In the genomic region with DNA sequence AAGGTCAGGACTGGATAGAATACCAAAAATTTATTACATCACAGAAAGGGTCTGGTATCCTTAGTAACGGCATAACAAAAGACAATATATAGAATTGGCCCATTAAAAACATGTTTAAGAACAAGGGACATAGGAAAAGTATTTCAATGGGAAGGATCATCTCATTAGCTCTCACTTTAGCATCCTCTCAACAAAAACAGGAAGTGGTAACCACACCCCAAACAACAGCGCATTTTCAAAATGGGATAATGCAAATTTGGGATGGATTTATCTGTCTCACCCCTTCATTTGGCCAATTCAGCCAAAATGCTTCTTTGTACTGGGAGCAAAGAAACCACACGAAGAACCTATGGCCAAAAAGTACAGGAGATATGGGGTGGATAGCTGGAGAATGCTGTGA, we compare ENCODE assay signal across 3 cellular contexts.
TF ChIP-seq lines count a peak whose summit lies in the region.

No MANE protein-coding gene starts in this region.

TF ChIP-seq in GM12891, 5 proteins besides CTCF, POLR2A, EP300 and RAD21:
- TF ChIP-seq SPI1 (IDR thresholded peaks at IDR 0.05; ENCODE audit: low read depth, low read length) (peak; percentile 45; the same call in 1 of the 2 replicates), PAX5 (IDR thresholded peaks at IDR 0.05; ENCODE audit: insufficient read depth, low read length, severe bottlenecking) (no peak)

TF ChIP-seq in GM12878, 131 proteins besides CTCF, POLR2A, EP300 and RAD21:
- TF ChIP-seq EZH2 (IDR thresholded peaks at IDR 0.05; ENCODE audit: borderline replicate concordance, control insufficient read depth, low read depth, low read length), result no peak
- TF ChIP-seq KAT2A (conservative IDR thresholded peaks at IDR 0.05; ENCODE audit: control insufficient read depth, low read depth, low read length), result no peak
- no peak for TF ChIP-seq PML (IDR thresholded peaks at IDR 0.05; ENCODE audit: low read length)
- TF ChIP-seq TBL1XR1 (IDR thresholded peaks at IDR 0.05; ENCODE audit: low read depth, low read length), result no peak
- TF ChIP-seq MYB (IDR thresholded peaks at IDR 0.05; ENCODE audit: borderline replicate concordance, low read depth, low read length), result no peak
- TF ChIP-seq ZNF207 (IDR thresholded peaks at IDR 0.05; ENCODE audit: borderline replicate concordance), result no peak
- TF ChIP-seq SPI1 (IDR thresholded peaks at IDR 0.05; ENCODE audit: borderline replicate concordance, insufficient read depth, low read depth, low read length), result peak; percentile 21; the same call in 1 of the 2 replicates

TF ChIP-seq in K562, 482 proteins besides CTCF, POLR2A, EP300 and RAD21:
- no peak for TF ChIP-seq SMARCC2 (IDR thresholded peaks at IDR 0.05; ENCODE audit: low read depth)
- TF ChIP-seq, protein P1, sequence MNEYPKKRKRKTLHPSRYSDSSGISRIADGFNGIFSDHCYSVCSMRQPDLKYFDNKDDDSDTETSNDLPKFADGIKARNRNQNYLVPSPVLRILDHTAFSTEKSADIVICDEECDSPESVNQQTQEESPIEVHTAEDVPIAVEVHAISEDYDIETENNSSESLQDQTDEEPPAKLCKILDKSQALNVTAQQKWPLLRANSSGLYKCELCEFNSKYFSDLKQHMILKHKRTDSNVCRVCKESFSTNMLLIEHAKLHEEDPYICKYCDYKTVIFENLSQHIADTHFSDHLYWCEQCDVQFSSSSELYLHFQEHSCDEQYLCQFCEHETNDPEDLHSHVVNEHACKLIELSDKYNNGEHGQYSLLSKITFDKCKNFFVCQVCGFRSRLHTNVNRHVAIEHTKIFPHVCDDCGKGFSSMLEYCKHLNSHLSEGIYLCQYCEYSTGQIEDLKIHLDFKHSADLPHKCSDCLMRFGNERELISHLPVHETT (CRISPR knock-in tag; conservative IDR thresholded peaks at IDR 0.05 in 1 of 2, IDR thresholded peaks at IDR 0.05 in 1 of 2), result no peak
- TF ChIP-seq, protein P2, sequence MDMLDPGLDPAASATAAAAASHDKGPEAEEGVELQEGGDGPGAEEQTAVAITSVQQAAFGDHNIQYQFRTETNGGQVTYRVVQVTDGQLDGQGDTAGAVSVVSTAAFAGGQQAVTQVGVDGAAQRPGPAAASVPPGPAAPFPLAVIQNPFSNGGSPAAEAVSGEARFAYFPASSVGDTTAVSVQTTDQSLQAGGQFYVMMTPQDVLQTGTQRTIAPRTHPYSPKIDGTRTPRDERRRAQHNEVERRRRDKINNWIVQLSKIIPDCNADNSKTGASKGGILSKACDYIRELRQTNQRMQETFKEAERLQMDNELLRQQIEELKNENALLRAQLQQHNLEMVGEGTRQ (CRISPR knock-in tag; IDR thresholded peaks at IDR 0.05), result no peak
- TF ChIP-seq SPI1 (IDR thresholded peaks at IDR 0.05; ENCODE audit: borderline replicate concordance, low read depth, low read length), result peak; percentile 80
